ENCODE assay signal across 18 cellular contexts in the genomic region with DNA sequence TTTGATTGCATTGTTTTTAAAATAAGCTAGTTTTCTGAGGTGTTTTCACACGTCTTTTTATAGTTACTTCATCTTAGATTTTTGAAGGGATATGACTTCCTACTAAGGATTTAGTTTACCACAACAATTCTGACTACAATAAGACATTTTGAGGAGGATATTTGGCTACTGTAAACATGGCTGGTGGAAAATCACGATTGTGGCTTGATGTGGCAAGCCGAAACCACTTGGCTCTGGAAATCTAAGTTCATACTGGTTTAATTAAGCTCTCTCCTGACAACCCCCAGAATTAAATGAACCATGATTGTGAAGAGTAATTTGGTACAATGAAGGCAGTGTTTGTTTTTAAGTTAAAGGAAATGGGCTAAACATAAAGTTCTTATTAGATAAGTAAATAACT. TPM values are rescaled to one million over a fixed set of nuclear protein-coding genes. Genes with fewer than 3 reads are reported as not detected.
"Had no signal": no experiment of that assay in that cellular context is flagged by ENCODE, and none has a peak within 500 bp of the region (broad histone marks: within the 10 kb centered on the region; RNA-seq: fewer than 3 reads in every experiment).

No MANE protein-coding gene starts in this region.

- H3K9me3 ChIP-seq: adrenal gland, body of pancreas, colonic mucosa, esophagus muscularis mucosa, left lung, pancreas had no signal

- H3K4me1 ChIP-seq: adrenal gland, body of pancreas, colonic mucosa, esophagus muscularis mucosa, left lung, neural progenitor cell, pancreas had no signal

- H3K27me3 ChIP-seq: adrenal gland, body of pancreas, colonic mucosa, esophagus muscularis mucosa, left lung, neural progenitor cell, pancreas had no signal

- H3K27ac ChIP-seq: adrenal gland, body of pancreas, colonic mucosa, esophagus muscularis mucosa, left lung, pancreas had no signal

- FAIRE-seq: keratinocyte, pancreas had no signal

- ATAC-seq: activated T-cell treated with anti-CD3 and anti-CD28 coated beads, Interleukin-2, amount 50 U/mL, for 4 hours; body of pancreas; pancreas; stimulated activated memory B cell treated with anti-CD40 and anti-IgM and Interleukin-4, amounts not matched to agents 10 μg/mL and 1 μg/mL and 100 μg/mL, for 72 hours had no signal

- H3K36me3 ChIP-seq: adrenal gland, colonic mucosa, neural progenitor cell, pancreas had no signal

- H3K4me3 ChIP-seq: adrenal gland, body of pancreas, colonic mucosa, esophagus muscularis mucosa, left lung, neural progenitor cell, pancreas had no signal

- DNase-seq: activated CD4-positive, alpha-beta memory T cell treated with anti-CD3 and anti-CD28 coated beads, Interleukin-2, amount 10 ng/mL, durations not matched to agents 7 days and 5 days; activated CD4-positive, alpha-beta T cell treated with anti-CD3 and anti-CD28 coated beads for 4 hours; activated effector memory CD4-positive, alpha-beta T cell treated with Interleukin-2 at 50 U/mL for 16 hours; activated naive CD4-positive, alpha-beta T cell treated with anti-CD3 and anti-CD28 coated beads, Interleukin-2, amount 50 U/mL, for 16 hours; activated T-cell treated with anti-CD3 and anti-CD28 coated beads, Interleukin-2, amount 50 U/mL, for 4 hours; adrenal gland; body of pancreas; central memory CD4-positive, alpha-beta T cell; colonic mucosa; left lung; mammary epithelial cell; naive B cell; pancreas; T-helper 2 cell had no signal

RNA-seq across cellular contexts. Expression of a gene that starts 30.8 kb away (rescaled TPM):
- total RNA-seq: activated CD4-positive, alpha-beta memory T cell treated with anti-CD3 and anti-CD28 coated beads, Interleukin-2, amount 10 ng/mL, durations not matched to agents 7 days and 5 days had no signal
